In the genomic region with DNA sequence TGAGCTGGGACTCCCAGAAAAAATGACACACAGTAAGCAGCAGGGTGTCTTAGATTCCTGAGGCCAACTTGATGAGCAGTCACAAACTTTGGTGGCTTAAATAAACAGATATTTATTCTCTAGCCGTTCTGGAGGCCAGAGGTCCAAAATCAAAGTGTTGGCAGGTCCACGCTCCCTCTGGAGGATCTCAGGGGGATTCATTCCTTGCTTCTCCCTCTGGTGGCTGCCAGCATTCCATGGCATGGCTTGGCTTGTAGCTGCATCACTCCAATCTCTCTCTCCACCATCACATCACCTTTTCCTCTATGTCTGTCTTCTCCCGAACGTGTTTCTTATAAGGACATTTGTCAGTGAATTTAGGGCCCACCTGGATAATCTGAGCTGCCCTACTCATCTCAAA, we compare ENCODE assay signal across 18 cellular contexts.
A peak's percentile ranks its signal among the peaks of the same experiment; 100 is the strongest.
DNase-seq lines count a peak whose midpoint lies in the region; ATAC-seq and TF ChIP-seq lines count a peak whose summit lies in the region.
"Had no signal": no experiment of that assay in that cellular context is flagged by ENCODE, and none has a peak within 500 bp of the region (broad histone marks: within the 10 kb centered on the region; RNA-seq: fewer than 3 reads in every experiment).

No MANE protein-coding gene starts in this region.

- H3K27ac Mint-ChIP-seq in H9, result no peak overlapping the region
- H3K27ac Mint-ChIP-seq in endothelial cell (ENCODE audit: unreplicated experiment), result no peak overlapping the region
- H3K27ac Mint-ChIP-seq: activated CD8-positive, alpha-beta T cell treated with anti-CD3 and anti-CD28 coated beads for 36 hours; natural killer cell treated with Interleukin-12 subunit alpha and Interleukin-12 subunit beta and Interleukin-15 and Interleukin-18, amount 100 ng/mL, for 72 hours; stimulated activated naive B cell treated with anti-CD40 and anti-IgM and Interleukin-4, amounts not matched to agents 10 μg/mL and 1 μg/mL and 100 μg/mL, for 72 hours had no signal

- DNase-seq in A673 (ENCODE audit: low spot score) (peak; percentile 13), H9 (peak; percentile 41), SK-MEL-5 (ENCODE audit: low read depth, low spot score) (peak; percentile 54), endothelial cell (ENCODE audit: low spot score) (peak; percentile 10), NCI-H2227 treated with DMSO at 0.1 percent for 48 hours (lab: John Stamatoyannopoulos, UW) (no peak), NCI-H524 (lab: John Stamatoyannopoulos, UW) (no peak), T-helper 9 cell (no peak)
- DNase-seq: activated CD8-positive, alpha-beta T cell treated with anti-CD3 and anti-CD28 coated beads for 36 hours; C1 segment of cervical spinal cord; caudate nucleus; hippocampal formation; NCI-H2171 treated with DMSO at 0.1 percent for 48 hours; right cardiac atrium; stimulated activated CD4-positive, alpha-beta T cell treated with anti-CD3 and anti-CD28 coated beads, Interleukin-4, amount 100 ng/mL, for 24 hours; stimulated activated naive B cell treated with anti-CD40 and anti-IgM and Interleukin-4, amounts not matched to agents 10 μg/mL and 1 μg/mL and 100 μg/mL, for 72 hours had no signal

- no peak overlapping the region for H4K8ac ChIP-seq in H9 (replicated peaks; ENCODE audit: insufficient read length, low read depth, low read length)

- H3K36me3 ChIP-seq in A673 (ENCODE audit: insufficient read depth, low read length, poor library complexity, severe bottlenecking), result no peaks in the 10 kb centered on the region

- H2BK5ac ChIP-seq in H9 (ENCODE audit: insufficient read length, low read length), result no peak overlapping the region

- no peak overlapping the region for H3K4me2 ChIP-seq in H9 (ENCODE audit: insufficient read depth, insufficient read length, low read length)

- H3K9me3 ChIP-seq in A673 (ENCODE audit: low read depth, low read length, poor library complexity, severe bottlenecking), result no peaks in the 10 kb centered on the region
- no peaks in the 10 kb centered on the region for H3K9me3 ChIP-seq in H9 (ENCODE audit: control insufficient read depth, low read depth, low read length)

- WGBS in H9 (ENCODE audit: extremely low coverage, insufficient read length, low lambda C conversion rate), result no CpG with 5 or more reads among the region's 4 CpGs

- H3K27ac ChIP-seq in A673 (ENCODE audit: low read depth, low read length, poor library complexity, severe bottlenecking) (no peak overlapping the region), H9 (ENCODE audit: insufficient read length, low read depth, low read length) (no peak overlapping the region)
- H3K27ac ChIP-seq: epithelial cell of prostate had no signal

- no peak overlapping the region for H2AFZ ChIP-seq in H9 (ENCODE audit: low read length)

- H4K91ac ChIP-seq in H9 (ENCODE audit: insufficient read length, low read depth, low read length), result no peak overlapping the region

- ATAC-seq in GM18517 (IDR thresholded peaks at IDR 0.05; ENCODE audit: unreplicated experiment), result no peak
- ATAC-seq: activated CD8-positive, alpha-beta T cell treated with anti-CD3 and anti-CD28 coated beads for 36 hours; natural killer cell treated with Interleukin-12 subunit alpha and Interleukin-12 subunit beta and Interleukin-15 and Interleukin-18, amount 100 ng/mL, for 72 hours; right cardiac atrium; stimulated activated naive B cell treated with anti-CD40 and anti-IgM and Interleukin-4, amounts not matched to agents 10 μg/mL and 1 μg/mL and 100 μg/mL, for 72 hours had no signal

- H3K27me3 Mint-ChIP-seq in H9 (ENCODE audit: low read depth), result no peaks in the 10 kb centered on the region
- H3K27me3 Mint-ChIP-seq in endothelial cell (ENCODE audit: unreplicated experiment), result no peaks in the 10 kb centered on the region
- H3K27me3 Mint-ChIP-seq: activated CD8-positive, alpha-beta T cell treated with anti-CD3 and anti-CD28 coated beads for 36 hours; natural killer cell treated with Interleukin-12 subunit alpha and Interleukin-12 subunit beta and Interleukin-15 and Interleukin-18, amount 100 ng/mL, for 72 hours; stimulated activated naive B cell treated with anti-CD40 and anti-IgM and Interleukin-4, amounts not matched to agents 10 μg/mL and 1 μg/mL and 100 μg/mL, for 72 hours had no signal

- H2BK15ac ChIP-seq in H9 (ENCODE audit: low read depth, low read length), result no peak overlapping the region

- H3K9ac ChIP-seq in H9 (ENCODE audit: extremely low read depth, insufficient read length, low read length), result no peak overlapping the region

- CTCF ChIA-PET in A673 (lab: Charles Lee), result interaction anchor here (0.8 kb wide), 1 partner anchor 61 kb away, joined by 3 read pairs; no protein-coding TSS in a partner anchor

- H3T11ph ChIP-seq in H9 (ENCODE audit: low read length), result no peak overlapping the region

- no peak overlapping the region for H4K5ac ChIP-seq in H9 (ENCODE audit: insufficient read length, low read depth, low read length)

- H3K4ac ChIP-seq in H9 (ENCODE audit: low read depth, low read length), result no peak overlapping the region

- H3K36me3 Mint-ChIP-seq in H9 (ENCODE audit: insufficient read depth in 1 of 3, low read depth in 3 of 3), result peaks cover 0 to 4% (median 2%) of the 10 kb centered on the region in 3 experiments; a peak in 1 of 7 replicates
- no peaks in the 10 kb centered on the region for H3K36me3 Mint-ChIP-seq in endothelial cell (ENCODE audit: low read depth, unreplicated experiment)
- H3K36me3 Mint-ChIP-seq: natural killer cell treated with Interleukin-12 subunit alpha and Interleukin-12 subunit beta and Interleukin-15 and Interleukin-18, amount 100 ng/mL, for 72 hours had no signal

- no peak overlapping the region for H2BK12ac ChIP-seq in H9 (ENCODE audit: insufficient read length, low read depth, low read length)

- POLR2A ChIA-PET in A673 (lab: Charles Lee; ENCODE audit: low non-redundant PET), result no interaction called here

- H3K79me1 ChIP-seq in H9 (ENCODE audit: insufficient read depth, low read depth, low read length, poor library complexity, severe bottlenecking), result no peaks in the 10 kb centered on the region

- no peak overlapping the region for H3K4me3 ChIP-seq in A673 (ENCODE audit: low read depth, low read length, poor library complexity, severe bottlenecking)

- H3K23me2 ChIP-seq in H9 (ENCODE audit: insufficient read length, low read depth, low read length, poor library complexity, severe bottlenecking), result no peaks in the 10 kb centered on the region

- no peak overlapping the region for H2BK20ac ChIP-seq in H9 (ENCODE audit: low read depth, low read length, poor library complexity, severe bottlenecking)

- in situ Hi-C loops in SK-MEL-5 (cut with HindIII; ENCODE audit: low pct_unique_long_range_greater_than_20kb, low sequenced_read_pairs), result no loop called here

- peak; percentile 22; the same call in 1 of the 2 replicates for TF ChIP-seq CTCF in A673 (conservative IDR thresholded peaks at IDR 0.05; ENCODE audit: low read depth, low read length)
- TF ChIP-seq CTCF in H9 (conservative IDR thresholded peaks at IDR 0.05), result peak; percentile 55; the same call in 2 of the 3 replicates
- no peak for TF ChIP-seq CTCF in endothelial cell (IDR thresholded peaks at IDR 0.05; ENCODE audit: unreplicated experiment)

- H3K18ac ChIP-seq in H9 (ENCODE audit: insufficient read length, low read depth, low read length), result no peak overlapping the region

- no peaks in the 10 kb centered on the region for H3K79me2 ChIP-seq in H9 (ENCODE audit: insufficient read depth, low read length)

- no peak overlapping the region for H2AK5ac ChIP-seq in H9 (ENCODE audit: insufficient read length, low read length)

- BruUV-seq in A673 (replicated peaks; lab: Mats Ljungman, UMichigan), result no TSS peak

- H3K4me3 Mint-ChIP-seq in H9 (no peak overlapping the region), endothelial cell (ENCODE audit: unreplicated experiment) (no peak overlapping the region)
- H3K4me3 Mint-ChIP-seq: activated CD8-positive, alpha-beta T cell treated with anti-CD3 and anti-CD28 coated beads for 36 hours; natural killer cell treated with Interleukin-12 subunit alpha and Interleukin-12 subunit beta and Interleukin-15 and Interleukin-18, amount 100 ng/mL, for 72 hours; stimulated activated naive B cell treated with anti-CD40 and anti-IgM and Interleukin-4, amounts not matched to agents 10 μg/mL and 1 μg/mL and 100 μg/mL, for 72 hours had no signal

- H3K27me3 ChIP-seq in A673 (replicated peaks; ENCODE audit: insufficient read depth, low read depth, low read length, poor library complexity), result no peaks in the 10 kb centered on the region
- H3K27me3 ChIP-seq in H9 (ENCODE audit: insufficient read depth, low read length), result no peaks in the 10 kb centered on the region

- peaks cover 42% of the 10 kb centered on the region for H3K4me1 ChIP-seq in A673 (ENCODE audit: insufficient read depth, low read length, poor library complexity, severe bottlenecking)
- H3K4me1 ChIP-seq in H9 (ENCODE audit: insufficient read depth, low read length), result peaks cover 19% of the 10 kb centered on the region

- intact Hi-C loops in A673 (cut with micrococcal nuclease; ENCODE audit: unreplicated experiment), result no loop called here

- H3K23ac ChIP-seq in H9 (ENCODE audit: insufficient read length, low read depth, low read length), result no peak overlapping the region

- H3K56ac ChIP-seq in H9 (ENCODE audit: insufficient read length, low read depth, low read length), result no peak overlapping the region

- peaks cover 46 to 54% of the 10 kb centered on the region in 2 experiments for H3K4me1 Mint-ChIP-seq in H9
- H3K4me1 Mint-ChIP-seq in endothelial cell (ENCODE audit: unreplicated experiment), result peaks cover 16% of the 10 kb centered on the region

- no peak overlapping the region for H2BK120ac ChIP-seq in H9 (ENCODE audit: low read depth, low read length, poor library complexity, severe bottlenecking)

- no peaks in the 10 kb centered on the region for H4K20me1 ChIP-seq in H9 (ENCODE audit: control insufficient read depth, insufficient read depth, insufficient read length)

- H3K9me3 Mint-ChIP-seq in H9 (no peaks in the 10 kb centered on the region), endothelial cell (ENCODE audit: unreplicated experiment) (no peaks in the 10 kb centered on the region)
- H3K9me3 Mint-ChIP-seq: activated CD8-positive, alpha-beta T cell treated with anti-CD3 and anti-CD28 coated beads for 36 hours; natural killer cell treated with Interleukin-12 subunit alpha and Interleukin-12 subunit beta and Interleukin-15 and Interleukin-18, amount 100 ng/mL, for 72 hours; stimulated activated naive B cell treated with anti-CD40 and anti-IgM and Interleukin-4, amounts not matched to agents 10 μg/mL and 1 μg/mL and 100 μg/mL, for 72 hours had no signal

- no peak overlapping the region for H3K14ac ChIP-seq in H9 (ENCODE audit: insufficient read depth, low read length)

Comparison
In these comparisons a context has a peak if more than half of its experiments do, and no peak if none do; other contexts are left out.
1. DNase-seq: peak in A673 (single experiment), H9 (single experiment), SK-MEL-5 (single experiment) and endothelial cell (single experiment); none in NCI-H2227 treated with DMSO at 0.1 percent for 48 hours (single experiment), NCI-H524 (0 of 2) and T-helper 9 cell (single experiment).